ENCODE assay signal across 10 cellular contexts in the genomic region with DNA sequence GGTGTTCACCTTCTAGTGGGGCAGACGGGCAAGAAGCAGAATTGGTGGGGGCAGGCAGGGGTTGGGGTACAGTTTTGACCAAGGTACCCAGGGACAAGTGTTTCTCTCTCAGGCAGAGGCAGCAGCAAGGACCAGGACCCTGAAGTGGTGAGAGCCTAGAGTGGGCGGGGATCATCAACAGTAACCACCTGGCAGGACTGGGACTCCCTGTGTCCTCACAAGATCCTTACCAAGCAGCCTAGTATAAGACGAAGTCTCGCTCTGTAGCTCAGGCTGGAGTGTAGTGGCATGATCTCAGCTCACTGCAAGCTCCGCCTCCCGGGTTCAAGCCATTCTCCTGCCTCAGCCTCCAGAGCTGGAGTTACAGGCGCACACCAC. TPM values are rescaled to one million over a fixed set of nuclear protein-coding genes. Genes with fewer than 3 reads are reported as not detected.
A peak's percentile ranks its signal among the peaks of the same experiment; 100 is the strongest.
DNase-seq lines count a peak whose midpoint lies in the region; ATAC-seq and TF ChIP-seq lines count a peak whose summit lies in the region.
"Had no signal": no experiment of that assay in that cellular context is flagged by ENCODE, and none has a peak within 500 bp of the region (broad histone marks: within the 10 kb centered on the region; RNA-seq: fewer than 3 reads in every experiment).

No MANE protein-coding gene starts in this region.

- no peak overlapping the region for H3K9ac ChIP-seq in SK-N-MC (ENCODE audit: insufficient read length)

- H3K27ac Mint-ChIP-seq in T-helper 2 cell treated with Interferon-gamma antibody and Interleukin-4, amounts not matched to agents 5 μg/mL and 100 μg/mL, for 36 hours = peak overlapping the region; percentile 92
- H3K27ac Mint-ChIP-seq in stimulated activated naive B cell treated with anti-CD40 and anti-IgM and Interleukin-4, amounts not matched to agents 10 μg/mL and 1 μg/mL and 100 μg/mL, for 72 hours = peak overlapping the region; percentile 95

- H3K9me3 ChIP-seq in SK-N-MC (ENCODE audit: low read depth, low read length) = no peaks in the 10 kb centered on the region
- no peaks in the 10 kb centered on the region for H3K9me3 ChIP-seq in esophagus squamous epithelium
- H3K9me3 ChIP-seq: psoas muscle had no signal

- intact Hi-C loops in esophagus squamous epithelium (cut with DNase I) = no loop called here

- H3K9me3 Mint-ChIP-seq in T-helper 2 cell treated with Interferon-gamma antibody and Interleukin-4, amounts not matched to agents 5 μg/mL and 100 μg/mL, for 36 hours = no peaks in the 10 kb centered on the region
- no peaks in the 10 kb centered on the region for H3K9me3 Mint-ChIP-seq in stimulated activated naive B cell treated with anti-CD40 and anti-IgM and Interleukin-4, amounts not matched to agents 10 μg/mL and 1 μg/mL and 100 μg/mL, for 72 hours

- peaks cover 14% of the 10 kb centered on the region for H3K36me3 Mint-ChIP-seq in T-helper 2 cell treated with Interferon-gamma antibody and Interleukin-4, amounts not matched to agents 5 μg/mL and 100 μg/mL, for 36 hours (ENCODE audit: low read depth)
- H3K36me3 Mint-ChIP-seq in stimulated activated naive B cell treated with anti-CD40 and anti-IgM and Interleukin-4, amounts not matched to agents 10 μg/mL and 1 μg/mL and 100 μg/mL, for 72 hours = peaks cover 8 to 28% of the 10 kb centered on the region in 2 donors

- no peak for TF ChIP-seq POLR2A in esophagus squamous epithelium (IDR thresholded peaks at IDR 0.05)

- no peak for TF ChIP-seq CTCF in esophagus squamous epithelium (IDR thresholded peaks at IDR 0.05)

- peaks cover 43 to 71% (median 57%) of the 10 kb centered on the region in 3 donors for H3K4me1 ChIP-seq in esophagus squamous epithelium

- H3K4me1 Mint-ChIP-seq in T-helper 2 cell treated with Interferon-gamma antibody and Interleukin-4, amounts not matched to agents 5 μg/mL and 100 μg/mL, for 36 hours (ENCODE audit: low read depth) = peaks cover 39% of the 10 kb centered on the region
- peaks cover 47 to 69% of the 10 kb centered on the region in 2 donors for H3K4me1 Mint-ChIP-seq in stimulated activated naive B cell treated with anti-CD40 and anti-IgM and Interleukin-4, amounts not matched to agents 10 μg/mL and 1 μg/mL and 100 μg/mL, for 72 hours

- H3K36me3 ChIP-seq in SK-N-MC (ENCODE audit: insufficient read depth, low read length) = peaks cover 19% of the 10 kb centered on the region
- H3K36me3 ChIP-seq in esophagus squamous epithelium = peaks cover 0 to 25% (median 4%) of the 10 kb centered on the region in 3 donors

- 72 to 76% methylated on average over 5 to 6 of the region's 7 CpGs for WGBS in esophagus squamous epithelium, 2 donors

- peak overlapping the region; percentile 82 for H3K4me3 Mint-ChIP-seq in T-helper 2 cell treated with Interferon-gamma antibody and Interleukin-4, amounts not matched to agents 5 μg/mL and 100 μg/mL, for 36 hours
- peak overlapping the region; percentile 65 to 82 for H3K4me3 Mint-ChIP-seq in stimulated activated naive B cell treated with anti-CD40 and anti-IgM and Interleukin-4, amounts not matched to agents 10 μg/mL and 1 μg/mL and 100 μg/mL, for 72 hours

- peak overlapping the region; percentile 93; the same call in 1 of the 2 replicates for H3K27ac ChIP-seq in SK-N-MC
- H3K27ac ChIP-seq in esophagus squamous epithelium = peak overlapping the region in 3 of 4 donors; percentile 80 to 98 (median 96)

- no peaks in the 10 kb centered on the region for H3K27me3 Mint-ChIP-seq in T-helper 2 cell treated with Interferon-gamma antibody and Interleukin-4, amounts not matched to agents 5 μg/mL and 100 μg/mL, for 36 hours (ENCODE audit: low read depth)
- H3K27me3 Mint-ChIP-seq in stimulated activated naive B cell treated with anti-CD40 and anti-IgM and Interleukin-4, amounts not matched to agents 10 μg/mL and 1 μg/mL and 100 μg/mL, for 72 hours = no peaks in the 10 kb centered on the region

- DNase-seq in T-helper 2 cell treated with Interferon-gamma antibody and Interleukin-4, amounts not matched to agents 5 μg/mL and 100 μg/mL, for 36 hours (ENCODE audit: low spot score) = no peak
- DNase-seq in T-helper 2 cell (no peak), SK-N-MC (ENCODE audit: low read depth, low spot score) (no peak), esophagus squamous epithelium (lab: John Stamatoyannopoulos, UW) (no peak), germinal center (ENCODE audit: low spot score) (no peak)
- DNase-seq in stimulated activated naive B cell treated with anti-CD40 and anti-IgM and Interleukin-4, amounts not matched to agents 10 μg/mL and 1 μg/mL and 100 μg/mL, for 72 hours = no peak
- no peak for DNase-seq in stimulated activated CD4-positive, alpha-beta T cell treated with anti-CD3 and anti-CD28 coated beads, Interleukin-1b, Interleukin-23, amount 100 ng/mL, for 48 hours
- DNase-seq: NCI-H1105 had no signal

- ATAC-seq in stimulated activated naive B cell treated with anti-CD40 and anti-IgM and Interleukin-4, amounts not matched to agents 10 μg/mL and 1 μg/mL and 100 μg/mL, for 72 hours (replicated peaks) = no peak
- ATAC-seq in GM21528 (IDR thresholded peaks at IDR 0.05; ENCODE audit: low FRiP score, unreplicated experiment) = no peak

- H3K4me3 ChIP-seq in SK-N-MC = no peak overlapping the region
- peak overlapping the region in 1 of 4 donors; percentile 56 for H3K4me3 ChIP-seq in esophagus squamous epithelium

- H3K27me3 ChIP-seq in esophagus squamous epithelium = no peaks in the 10 kb centered on the region

RNA-seq across cellular contexts. Expression of a gene that starts 3.2 kb away (rescaled TPM):
- total RNA-seq in esophagus squamous epithelium = 10 to 100 TPM; 36.1 to 57.6 (median 39.5) TPM

RNA-seq across cellular contexts. Expression of a gene that starts 57.4 kb away (rescaled TPM):
- 10 to 100 TPM; 12.7 to 32.2 (median 22.4) TPM for total RNA-seq in esophagus squamous epithelium
